Comparison of ENCODE assay signal across 16 cellular contexts in genomic region chrX:154991039-154991438, GRCh38. TPM values are rescaled to one million over a fixed set of nuclear protein-coding genes. Genes with fewer than 3 reads are reported as not detected.
DNase-seq lines count a peak whose midpoint lies in the region; ATAC-seq and TF ChIP-seq lines count a peak whose summit lies in the region.
"Had no signal": no experiment of that assay in that cellular context is flagged by ENCODE, and none has a peak within 500 bp of the region (broad histone marks: within the 10 kb centered on the region; RNA-seq: fewer than 3 reads in every experiment).

No MANE protein-coding gene starts in this region.

- H4K20me1 ChIP-seq in mammary epithelial cell (ENCODE audit: insufficient read depth, low read length), result no peaks in the 10 kb centered on the region
- no peaks in the 10 kb centered on the region for H4K20me1 ChIP-seq in MM.1S (ENCODE audit: insufficient read depth, low read length)

- in situ Hi-C loops in mammary epithelial cell (cut with MboI; ENCODE audit: low sequenced_read_pairs in 2 of 2), result no loop called here

- ATAC-seq in GM21723 (IDR thresholded peaks at IDR 0.05; ENCODE audit: unreplicated experiment) (peak; percentile 55), GM21381 (IDR thresholded peaks at IDR 0.05; ENCODE audit: unreplicated experiment) (no peak)
- ATAC-seq in stimulated activated naive B cell treated with anti-CD40 and anti-IgM and Interleukin-4, amounts not matched to agents 10 μg/mL and 1 μg/mL and 100 μg/mL, for 72 hours (replicated peaks), result peak; percentile 48 to 75
- ATAC-seq: right cardiac atrium had no signal

- dilution Hi-C loops in mammary epithelial cell (cut with HindIII; ENCODE audit: low sequenced_read_pairs), result no loop called here

- no peaks in the 10 kb centered on the region for H3K36me3 ChIP-seq in mammary epithelial cell (ENCODE audit: insufficient read depth, low read length)
- no peaks in the 10 kb centered on the region for H3K36me3 ChIP-seq in MM.1S (replicated peaks; ENCODE audit: insufficient read depth, low read length)

- H3K9ac ChIP-seq in mammary epithelial cell (ENCODE audit: insufficient read depth, low read length) (no peak overlapping the region), MM.1S (ENCODE audit: low read length) (no peak overlapping the region)

- H3K4me2 ChIP-seq in mammary epithelial cell (ENCODE audit: insufficient read depth, low read depth, low read length) (peak overlapping the region; percentile 30), MM.1S (ENCODE audit: low read depth, low read length) (0 out of 2 replicates have a peak overlapping the region, but pooled peaks have one; percentile 21)

- H2AFZ ChIP-seq in mammary epithelial cell (ENCODE audit: low read depth, low read length), result peak overlapping the region; percentile 36
- H2AFZ ChIP-seq in MM.1S (ENCODE audit: low read length), result no peak overlapping the region

- H3K9me2 ChIP-seq in MM.1S (replicated peaks; ENCODE audit: insufficient read depth, low read length), result no peaks in the 10 kb centered on the region

- peaks cover 18% of the 10 kb centered on the region for H3K27me3 Mint-ChIP-seq in MCF 10A (ENCODE audit: insufficient read depth, unreplicated experiment)
- H3K27me3 Mint-ChIP-seq in stimulated activated naive B cell treated with anti-CD40 and anti-IgM and Interleukin-4, amounts not matched to agents 10 μg/mL and 1 μg/mL and 100 μg/mL, for 72 hours, result no peaks in the 10 kb centered on the region

- no peak overlapping the region for H3K4me3 Mint-ChIP-seq in MCF 10A (ENCODE audit: unreplicated experiment)
- no peak overlapping the region for H3K4me3 Mint-ChIP-seq in stimulated activated naive B cell treated with anti-CD40 and anti-IgM and Interleukin-4, amounts not matched to agents 10 μg/mL and 1 μg/mL and 100 μg/mL, for 72 hours
- H3K4me3 Mint-ChIP-seq: immature natural killer cell, nephron had no signal

- no peak overlapping the region for H3K27ac Mint-ChIP-seq in MCF 10A (ENCODE audit: low read depth, unreplicated experiment)
- no peak overlapping the region for H3K27ac Mint-ChIP-seq in stimulated activated naive B cell treated with anti-CD40 and anti-IgM and Interleukin-4, amounts not matched to agents 10 μg/mL and 1 μg/mL and 100 μg/mL, for 72 hours
- H3K27ac Mint-ChIP-seq: immature natural killer cell, nephron had no signal

- POLR2A ChIA-PET in MCF 10A (lab: Yijun Ruan, JAX), result interaction anchor here (1.1 kb wide), 1 partner anchor 99 kb away, joined by 4 read pairs; no protein-coding TSS in a partner anchor

- H3K27ac ChIP-seq in mammary epithelial cell (ENCODE audit: insufficient read depth, low read depth, low read length) (no peak overlapping the region), MM.1S (ENCODE audit: low read length) (no peak overlapping the region)

- TF ChIP-seq CTCF in mammary epithelial cell (conservative IDR thresholded peaks at IDR 0.05 in 1 of 2, IDR thresholded peaks at IDR 0.05 in 1 of 2; ENCODE audit: extremely low read depth in 1 of 2, insufficient read depth in 1 of 2, low read depth in 1 of 2, low read length in 2 of 2), result no peak
- TF ChIP-seq CTCF in MCF 10A (IDR thresholded peaks at IDR 0.05; ENCODE audit: unreplicated experiment), result no peak
- no peak for TF ChIP-seq CTCF in MM.1S (IDR thresholded peaks at IDR 0.05; ENCODE audit: low read length)

- no peaks in the 10 kb centered on the region for H3K27me3 ChIP-seq in mammary epithelial cell (ENCODE audit: insufficient read depth, low read length)
- H3K27me3 ChIP-seq in MM.1S (replicated peaks; ENCODE audit: insufficient read depth, low read length), result peaks cover 14% of the 10 kb centered on the region; the same call in 1 of the 2 replicates

- H3K79me2 ChIP-seq in mammary epithelial cell (ENCODE audit: insufficient read depth, low read length), result no peaks in the 10 kb centered on the region
- H3K79me2 ChIP-seq in MM.1S (ENCODE audit: low read length), result no peaks in the 10 kb centered on the region

- H3F3A ChIP-seq in MM.1S (ENCODE audit: insufficient read depth, low read length), result no peaks in the 10 kb centered on the region

- CTCF ChIA-PET in mammary epithelial cell (lab: Charles Lee; ENCODE audit: low non-redundant PET), result no interaction called here
- CTCF ChIA-PET in MCF 10A (lab: Yijun Ruan, JAX), result interaction anchor here (0.6 kb wide), 1 partner anchor 616 kb away, joined by 3 read pairs; no protein-coding TSS in a partner anchor

- H3K4me3 ChIP-seq in mammary epithelial cell (replicated peaks in 1 of 3; ENCODE audit: insufficient read depth in 1 of 3, low read depth in 2 of 3, low read length in 3 of 3) (no peak overlapping the region), MM.1S (ENCODE audit: low read length) (no peak overlapping the region)

- no peaks in the 10 kb centered on the region for H3K9me3 ChIP-seq in mammary epithelial cell (replicated peaks; ENCODE audit: insufficient read depth, low read length)
- H3K9me3 ChIP-seq in MM.1S (replicated peaks; ENCODE audit: insufficient read depth, low read length), result no peaks in the 10 kb centered on the region

- DNase-seq in mammary epithelial cell, result peak; percentile 38
- DNase-seq in MCF 10A (ENCODE audit: unreplicated experiment), result no peak
- no peak for DNase-seq in MM.1S
- no peak for DNase-seq in stimulated activated naive B cell treated with anti-CD40 and anti-IgM and Interleukin-4, amounts not matched to agents 10 μg/mL and 1 μg/mL and 100 μg/mL, for 72 hours
- no peak for DNase-seq in NCI-H345 (lab: John Stamatoyannopoulos, UW)
- no peak for DNase-seq in NCI-H1417 treated with DMSO at 0.1 percent for 48 hours (lab: John Stamatoyannopoulos, UW)
- DNase-seq: anterior cingulate cortex, COR-L47, immature natural killer cell, NCI-H1105 treated with DMSO at 0.1 percent for 48 hours, NCI-H446, right cardiac atrium, substantia nigra had no signal

- intact Hi-C loops in mammary epithelial cell (cut with micrococcal nuclease) (no loop called here), MCF 10A (cut with micrococcal nuclease) (no loop called here)

- no peaks in the 10 kb centered on the region for H3K36me3 Mint-ChIP-seq in MCF 10A (ENCODE audit: insufficient read depth, unreplicated experiment)
- no peaks in the 10 kb centered on the region for H3K36me3 Mint-ChIP-seq in stimulated activated naive B cell treated with anti-CD40 and anti-IgM and Interleukin-4, amounts not matched to agents 10 μg/mL and 1 μg/mL and 100 μg/mL, for 72 hours
- H3K36me3 Mint-ChIP-seq: immature natural killer cell had no signal

- no peaks in the 10 kb centered on the region for H3K4me1 Mint-ChIP-seq in MCF 10A (ENCODE audit: insufficient read depth, unreplicated experiment)
- H3K4me1 Mint-ChIP-seq in stimulated activated naive B cell treated with anti-CD40 and anti-IgM and Interleukin-4, amounts not matched to agents 10 μg/mL and 1 μg/mL and 100 μg/mL, for 72 hours, result peaks cover 12 to 20% of the 10 kb centered on the region in 2 donors
- H3K4me1 Mint-ChIP-seq: immature natural killer cell, nephron had no signal

- BruUV-seq in mammary epithelial cell (replicated peaks; lab: Mats Ljungman, UMichigan) (no TSS peak), MCF 10A (replicated peaks; lab: Mats Ljungman, UMichigan) (no TSS peak)

- H3K4me1 ChIP-seq in mammary epithelial cell (ENCODE audit: insufficient read depth, low read length), result peaks cover 5% of the 10 kb centered on the region
- peaks cover 11% of the 10 kb centered on the region for H3K4me1 ChIP-seq in MM.1S (ENCODE audit: low read length)

- H3K9me3 Mint-ChIP-seq in MCF 10A (ENCODE audit: unreplicated experiment), result no peaks in the 10 kb centered on the region
- H3K9me3 Mint-ChIP-seq in stimulated activated naive B cell treated with anti-CD40 and anti-IgM and Interleukin-4, amounts not matched to agents 10 μg/mL and 1 μg/mL and 100 μg/mL, for 72 hours, result no peaks in the 10 kb centered on the region
- H3K9me3 Mint-ChIP-seq: immature natural killer cell, nephron had no signal

- WGBS in mammary epithelial cell (ENCODE audit: low coverage, missing lambda C conversion rate), result 11% methylated on average over 3 of the region's 3 CpGs

RNA-seq across cellular contexts. Expression of gene F8, which starts 31.5 kb away (rescaled TPM):
- 1 to 10 TPM; 2.8 to 6.2 TPM for total RNA-seq in mammary epithelial cell
- polyA plus RNA-seq in mammary epithelial cell, result 1.7 TPM
- not detected for polyA minus RNA-seq in mammary epithelial cell
- total RNA-seq in MCF 10A (2022), result 5.3 and 6.1 TPM in 2 replicates

RNA-seq across cellular contexts. Expression of gene FUNDC2, which starts 35.6 kb away (rescaled TPM):
- total RNA-seq in mammary epithelial cell (10 to 100 TPM; 28.2 to 34.0 TPM), MCF 10A (2022) (54.8 and 70.2 TPM in 2 replicates)
- 48.4 TPM for polyA plus RNA-seq in mammary epithelial cell
- polyA minus RNA-seq in mammary epithelial cell, result 72.1 TPM
